17 cellular contexts compared by ENCODE assay signal in genomic region chr16:10616395-10616743, GRCh38. TPM values are rescaled to one million over a fixed set of nuclear protein-coding genes. Genes with fewer than 3 reads are reported as not detected.
A peak's percentile ranks its signal among the peaks of the same experiment; 100 is the strongest.
DNase-seq lines count a peak whose midpoint lies in the region; ATAC-seq, FAIRE-seq and TF ChIP-seq lines count a peak whose summit lies in the region.
"Had no signal": no experiment of that assay in that cellular context is flagged by ENCODE, and none has a peak within 500 bp of the region (broad histone marks: within the 10 kb centered on the region; RNA-seq: fewer than 3 reads in every experiment).

No MANE protein-coding gene starts in this region.

- H3K4me3 ChIP-seq in IMR-90 (ENCODE audit: insufficient read depth, low read depth, low read length) (no peak overlapping the region), esophagus squamous epithelium (no peak overlapping the region), trophoblast cell (ENCODE audit: low read depth, low read length) (no peak overlapping the region)
- H3K4me3 ChIP-seq: esophagus muscularis mucosa had no signal

- H3K4ac ChIP-seq in IMR-90 (ENCODE audit: low read depth, low read length) = no peak overlapping the region
- H3K4ac ChIP-seq in trophoblast cell (ENCODE audit: low read depth, low read length) = no peak overlapping the region

- FAIRE-seq in H54 (lab: Jason Lieb, UNC) = no peak
- FAIRE-seq: HTR-8/SVneo had no signal

- H3K14ac ChIP-seq in IMR-90 (replicated peaks; ENCODE audit: low read depth, low read length) (no peak overlapping the region), trophoblast cell (ENCODE audit: low read length) (no peak overlapping the region)

- no peak overlapping the region for H2BK5ac ChIP-seq in IMR-90 (ENCODE audit: low read depth, low read length, poor library complexity, severe bottlenecking)
- H2BK5ac ChIP-seq in trophoblast cell (ENCODE audit: low read depth, low read length, poor library complexity) = peak overlapping the region; percentile 32

- H3K56ac ChIP-seq in IMR-90 (ENCODE audit: extremely low read depth, insufficient read depth, low read length) = no peak overlapping the region

- no peak overlapping the region for H4K12ac ChIP-seq in trophoblast cell (ENCODE audit: low read depth, low read length)

- H2BK12ac ChIP-seq in trophoblast cell (ENCODE audit: low read length) = peak overlapping the region; percentile 61

- dilution Hi-C loops in IMR-90 (cut with HindIII; ENCODE audit: low sequenced_read_pairs, unreplicated experiment) = no loop called here

- H3K79me1 ChIP-seq in IMR-90 (ENCODE audit: low read depth in 1 of 2, low read length in 2 of 2) (no peaks in the 10 kb centered on the region), trophoblast cell (ENCODE audit: low read length) (peaks cover 6% of the 10 kb centered on the region)

- H4K20me1 ChIP-seq in IMR-90 (ENCODE audit: insufficient read depth, low read length) = no peaks in the 10 kb centered on the region

- TF ChIP-seq CTCF in IMR-90 (conservative IDR thresholded peaks at IDR 0.05; ENCODE audit: low read depth, low read length) (no peak), esophagus squamous epithelium (IDR thresholded peaks at IDR 0.05) (no peak)

- H3K9me3 ChIP-seq in ES-I3 (ENCODE audit: control insufficient read depth, insufficient read depth, low read length) = no peaks in the 10 kb centered on the region
- no peaks in the 10 kb centered on the region for H3K9me3 ChIP-seq in IMR-90 (ENCODE audit: control insufficient read depth, insufficient read depth, low read length)
- H3K9me3 ChIP-seq in esophagus squamous epithelium = no peaks in the 10 kb centered on the region
- H3K9me3 ChIP-seq in trophoblast cell (ENCODE audit: insufficient read depth, low read depth, low read length) = no peaks in the 10 kb centered on the region
- H3K9me3 ChIP-seq: esophagus muscularis mucosa had no signal

- H3K4me2 ChIP-seq in IMR-90 (ENCODE audit: low read depth, low read length) (no peak overlapping the region), trophoblast cell (ENCODE audit: low read length) (no peak overlapping the region)

- H3K27me3 ChIP-seq in IMR-90 (ENCODE audit: control insufficient read depth, insufficient read depth, low read length) (peaks cover 9% of the 10 kb centered on the region; the same call in 1 of the 2 replicates), esophagus squamous epithelium (no peaks in the 10 kb centered on the region), trophoblast cell (ENCODE audit: insufficient read depth, low read length) (no peaks in the 10 kb centered on the region)

- H3K9ac ChIP-seq in ES-I3 (ENCODE audit: low read depth, low read length) (peak overlapping the region; percentile 23; the same call in 1 of the 2 replicates), IMR-90 (ENCODE audit: low read depth, low read length) (no peak overlapping the region), trophoblast cell (ENCODE audit: low read length) (no peak overlapping the region)

- no TSS peak for BruUV-seq in IMR-90 (replicated peaks; lab: Mats Ljungman, UMichigan)

- H3K23ac ChIP-seq in IMR-90 (ENCODE audit: low read depth, low read length) (no peak overlapping the region), trophoblast cell (ENCODE audit: low read length) (no peak overlapping the region)

- H3K4me1 ChIP-seq in ES-I3 (ENCODE audit: insufficient read depth, low read length) (peaks cover 18% of the 10 kb centered on the region), IMR-90 (ENCODE audit: control insufficient read depth, insufficient read depth, low read length) (peaks cover 4% of the 10 kb centered on the region; the same call in 1 of the 2 replicates), esophagus squamous epithelium (peaks cover 33 to 48% (median 35%) of the 10 kb centered on the region in 3 donors), trophoblast cell (ENCODE audit: control insufficient read depth in 1 of 2, insufficient read depth in 2 of 2, low read length in 2 of 2) (peaks cover 13 to 24% of the 10 kb centered on the region in 2 experiments)

- POLR2A ChIA-PET in IMR-90 (lab: Charles Lee; ENCODE audit: unreplicated experiment) = no interaction called here

- H2BK15ac ChIP-seq in IMR-90 (ENCODE audit: low read depth, low read length) = no peak overlapping the region

- H2BK20ac ChIP-seq in IMR-90 (ENCODE audit: low read depth, low read length) = no peak overlapping the region

- H2AK5ac ChIP-seq in IMR-90 (ENCODE audit: low read depth, low read length) = no peak overlapping the region
- no peak overlapping the region for H2AK5ac ChIP-seq in trophoblast cell (ENCODE audit: low read length)

- H4K91ac ChIP-seq in IMR-90 (ENCODE audit: insufficient read depth, low read depth, low read length) (no peak overlapping the region), trophoblast cell (ENCODE audit: low read depth, low read length) (peak overlapping the region; percentile 77)

- intact Hi-C loops in IMR-90 (cut with micrococcal nuclease) (no loop called here), esophagus squamous epithelium (cut with DNase I) (no loop called here)

- H3K18ac ChIP-seq in IMR-90 (ENCODE audit: low read depth, low read length) (no peak overlapping the region), trophoblast cell (ENCODE audit: low read length) (no peak overlapping the region)

- ATAC-seq in IMR-90 (ENCODE audit: low read depth) = no peak; the same call in 1 of the 2 replicates
- ATAC-seq in GM18868 (IDR thresholded peaks at IDR 0.05; ENCODE audit: unreplicated experiment) = no peak
- ATAC-seq: activated CD8-positive, alpha-beta T cell treated with anti-CD3 and anti-CD28 coated beads for 36 hours had no signal

- H2AK9ac ChIP-seq in IMR-90 (replicated peaks; ENCODE audit: low read depth, low read length, poor library complexity) = no peak overlapping the region

- H3K36me3 ChIP-seq in ES-I3 (ENCODE audit: insufficient read depth, low read length) (no peaks in the 10 kb centered on the region), IMR-90 (ENCODE audit: control insufficient read depth, insufficient read depth, low read length) (no peaks in the 10 kb centered on the region), esophagus squamous epithelium (no peaks in the 10 kb centered on the region), trophoblast cell (ENCODE audit: control insufficient read depth in 1 of 2, insufficient read depth in 2 of 2, low read length in 2 of 2) (no peaks in the 10 kb centered on the region)
- H3K36me3 ChIP-seq: esophagus muscularis mucosa had no signal

- H2AFZ ChIP-seq in IMR-90 (replicated peaks; ENCODE audit: low read length, poor library complexity) = peak overlapping the region; percentile 84
- peak overlapping the region; percentile 38 for H2AFZ ChIP-seq in trophoblast cell (ENCODE audit: insufficient read depth, low read length, poor library complexity)

- DNase-seq in IMR-90 (no peak), esophagus squamous epithelium (lab: John Stamatoyannopoulos, UW) (no peak), trophoblast cell (no peak), middle frontal gyrus (ENCODE audit: extremely low spot score, low spot score) (no peak), NCI-H187 treated with DMSO at 0.1 percent for 48 hours (lab: John Stamatoyannopoulos, UW) (no peak), H54 (ENCODE audit: insufficient read length, low spot score) (no peak)
- DNase-seq: activated CD4-positive, CD25-positive, alpha-beta regulatory T cell; activated CD8-positive, alpha-beta T cell treated with anti-CD3 and anti-CD28 coated beads for 36 hours; activated naive CD4-positive, alpha-beta T cell treated with Interleukin-2 at 50 U/mL for 16 hours; activated T-cell treated with anti-CD3 and anti-CD28 coated beads, Interleukin-2, amount 50 U/mL, for 1 hour; CD4-positive, CD25-positive, alpha-beta regulatory T cell; NCI-H1417; PC-3 had no signal

- CTCF ChIA-PET in IMR-90 (lab: Yijun Ruan, JAX) = no interaction called here

- TF ChIP-seq POLR2A in IMR-90 (IDR thresholded peaks at IDR 0.05; ENCODE audit: low read depth, low read length) (no peak), esophagus squamous epithelium (IDR thresholded peaks at IDR 0.05) (no peak), H54 (IDR thresholded peaks at IDR 0.05; ENCODE audit: low read depth, low read length) (no peak)

- H4K8ac ChIP-seq in IMR-90 (ENCODE audit: low read depth in 2 of 2, low read length in 2 of 2) = no peak overlapping the region
- peak overlapping the region; percentile 38 for H4K8ac ChIP-seq in trophoblast cell (ENCODE audit: low read depth, low read length)

- no peak overlapping the region for H4K5ac ChIP-seq in IMR-90 (ENCODE audit: low read depth, low read length)

- no peaks in the 10 kb centered on the region for H3K9me1 ChIP-seq in IMR-90 (ENCODE audit: insufficient read depth, low read length)

- H2BK120ac ChIP-seq in IMR-90 (ENCODE audit: low read depth, low read length) = no peak overlapping the region
- H2BK120ac ChIP-seq in trophoblast cell (ENCODE audit: insufficient read depth, low read length, poor library complexity) = peak overlapping the region; percentile 58

- 60% methylated on average over 2 of the region's 5 CpGs; no CpG with 5 or more reads in 1 of the 2 experiments for WGBS in IMR-90 (ENCODE audit: extremely low coverage in 2 of 2, insufficient read length in 1 of 2), 2 experiments
- 45 to 77% methylated on average over 4 to 5 of the region's 5 CpGs for WGBS in esophagus squamous epithelium, 2 donors
- WGBS in trophoblast cell (ENCODE audit: extremely low coverage, insufficient coverage, insufficient read length) = no CpG with 5 or more reads among the region's 5 CpGs

- in situ Hi-C loops in IMR-90 (cut with MboI; ENCODE audit: low sequenced_read_pairs) = no loop called here

- H3K27ac ChIP-seq in IMR-90 (ENCODE audit: insufficient read depth, low read length) (no peak overlapping the region), esophagus squamous epithelium (peak overlapping the region; percentile 75 to 90 (median 86)), trophoblast cell (ENCODE audit: low read depth, low read length) (no peak overlapping the region)

- no peaks in the 10 kb centered on the region for H3K79me2 ChIP-seq in trophoblast cell (ENCODE audit: control insufficient read depth, insufficient read depth, low read length, poor library complexity)

- no peak for TF ChIP-seq RAD21 in IMR-90 (IDR thresholded peaks at IDR 0.05; ENCODE audit: low read length)

TF ChIP-seq in IMR-90, 13 proteins besides CTCF, POLR2A, EP300 and RAD21 (continues in another document):
- TF ChIP-seq RFX5 (IDR thresholded peaks at IDR 0.05; ENCODE audit: low read depth, low read length) = no peak
- TF ChIP-seq MAFK (IDR thresholded peaks at IDR 0.05; ENCODE audit: low read depth, low read length) = no peak
- no peak for TF ChIP-seq CHD1 (IDR thresholded peaks at IDR 0.05; ENCODE audit: low read depth, low read length)
- TF ChIP-seq NFE2L2 (IDR thresholded peaks at IDR 0.05; ENCODE audit: low read depth, low read length) = no peak
- no peak for TF ChIP-seq FOS (IDR thresholded peaks at IDR 0.05; ENCODE audit: low read depth, low read length)

RNA-seq across cellular contexts. Expression of gene EMP2, which starts 36.0 kb away (rescaled TPM):
- total RNA-seq in IMR-90 (2012; rRNA removed) = 17.8 and 18.3 TPM in 2 replicates
- 13.8 and 16.3 TPM in 2 replicates for polyA plus RNA-seq in IMR-90 (2012; rRNA removed)
- 7.1 and 7.3 TPM in 2 replicates for polyA plus RNA-seq in IMR-90 (2012; cell fraction: cytosol; rRNA removed)
- polyA plus RNA-seq in IMR-90 (2012; cell fraction: nucleus; rRNA removed; ENCODE audit: low replicate concordance) = 4.1 and 6.2 TPM in 2 replicates
- total RNA-seq in esophagus squamous epithelium = 100 to 1,000 TPM; 108 to 121 (median 109) TPM
- polyA plus RNA-seq in trophoblast cell (2013) = 34.8 and 40.1 TPM in 2 replicates
- total RNA-seq: activated CD8-positive, alpha-beta T cell treated with anti-CD3 and anti-CD28 coated beads for 36 hours; CD4-positive, CD25-positive, alpha-beta regulatory T cell had no signal
- polyA plus RNA-seq: CD4-positive, CD25-positive, alpha-beta regulatory T cell had no signal

Comparison
In these comparisons a context has a peak if more than half of its experiments do, and no peak if none do; other contexts are left out.
1. H3K27ac ChIP-seq: peak in esophagus squamous epithelium (4 of 4); none in IMR-90 (single experiment) and trophoblast cell (single experiment).